In genomic region chr19:2315818-2316353, GRCh38 we compare ENCODE assay signal across 8 cellular contexts. TPM values are rescaled to one million over a fixed set of nuclear protein-coding genes. Genes with fewer than 3 reads are reported as not detected.
A peak's percentile ranks its signal among the peaks of the same experiment; 100 is the strongest.
DNase-seq lines count a peak whose midpoint lies in the region; ATAC-seq, FAIRE-seq and TF ChIP-seq lines count a peak whose summit lies in the region.

No MANE protein-coding gene starts in this region.

- DNase-seq in ACHN (peak; percentile 59), RCC 7860 (ENCODE audit: low spot score) (peak; percentile 26), erythroblast (lab: John Stamatoyannopoulos, UW) (peak; percentile 48 to 50), myocyte (ENCODE audit: low read depth) (peak; percentile 71), NCI-H1417 treated with DMSO at 0.1 percent for 48 hours (lab: John Stamatoyannopoulos, UW) (no peak)

- ATAC-seq in GM18909 (IDR thresholded peaks at IDR 0.05; ENCODE audit: poor library complexity, unreplicated experiment) (no peak), HG03097 (IDR thresholded peaks at IDR 0.05; ENCODE audit: low FRiP score, unreplicated experiment) (no peak)

- FAIRE-seq in RCC 7860 (lab: Jason Lieb, UNC), result no peak

- no peak overlapping the region for H3K4me3 ChIP-seq in GM12875 (ENCODE audit: low read depth, low read length)

- no peak for TF ChIP-seq POLR2A in erythroblast (IDR thresholded peaks at IDR 0.05; ENCODE audit: low read length)

- in situ Hi-C loops in ACHN (cut with HindIII; ENCODE audit: low pct_ligation_motif_present, low pct_unique_long_range_greater_than_20kb, low sequenced_read_pairs), result no loop called here

- TF ChIP-seq CTCF in GM12875 (IDR thresholded peaks at IDR 0.05; ENCODE audit: borderline replicate concordance, insufficient read depth, low read depth, low read length), result peak; percentile 26; the same call in 1 of the 2 replicates

RNA-seq across cellular contexts. Expression of gene LINGO3, which starts 7.9 kb away (rescaled TPM):
- not detected in 2 replicates for total RNA-seq in myocyte
- 0.08 TPM for polyA plus RNA-seq in myocyte (2012)

RNA-seq across cellular contexts. Expression of gene LSM7, which starts 12.5 kb away (rescaled TPM):
- 158 and 226 TPM in 2 replicates for total RNA-seq in myocyte
- polyA plus RNA-seq in myocyte (2012), result 181 TPM

RNA-seq across cellular contexts. Expression of gene SPPL2B, which starts 12.6 kb away (rescaled TPM):
- total RNA-seq in myocyte, result 36.1 and 45.7 TPM in 2 replicates
- 42.7 TPM for polyA plus RNA-seq in myocyte (2012)

RNA-seq across cellular contexts. Expression of gene PEAK3, which starts 33.9 kb away (rescaled TPM):
- 0.16 and 0.36 TPM in 2 replicates for total RNA-seq in myocyte
- 0.21 TPM for polyA plus RNA-seq in myocyte (2012)

RNA-seq across cellular contexts. Expression of gene TMPRSS9, which starts 44.2 kb away (rescaled TPM):
- not detected in 2 replicates for total RNA-seq in myocyte
- polyA plus RNA-seq in myocyte (2012), result 0.62 TPM
